ENCODE assay signal across 9 cellular contexts in the genomic region with DNA sequence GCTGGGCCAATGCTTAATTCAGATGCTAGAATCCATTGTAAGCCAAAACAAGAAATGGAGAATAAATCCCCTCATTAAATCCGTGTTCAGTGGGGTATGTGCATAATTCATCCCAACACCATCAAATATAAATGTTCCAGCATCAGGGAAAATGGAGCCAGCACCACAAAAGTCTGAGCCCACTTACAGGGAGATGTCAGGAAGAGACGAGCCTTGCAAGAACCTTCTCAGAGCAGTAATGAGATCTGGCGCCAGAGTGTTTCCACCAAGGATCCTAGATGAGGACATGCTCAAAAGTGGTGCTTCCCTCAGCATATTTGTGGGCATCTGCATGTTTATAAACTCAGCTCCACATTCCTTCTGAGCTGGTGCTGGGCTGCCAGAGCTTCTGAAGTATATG.
"Had no signal": no experiment of that assay in that cellular context is flagged by ENCODE, and none has a peak within 500 bp of the region (broad histone marks: within the 10 kb centered on the region; RNA-seq: fewer than 3 reads in every experiment).

No MANE protein-coding gene starts in this region.

- H3K9ac ChIP-seq: GM23248 had no signal

- H3K36me3 ChIP-seq: HAP-1 had no signal

- DNase-seq: GM23248, GOT3, H7, HFFc6, KBM-7 had no signal

- H3K27ac ChIP-seq: GM23248, HL-60 had no signal

- FAIRE-seq: HepG2 had no signal

- ATAC-seq: HCT116, HepG2 had no signal

- H3K9me3 ChIP-seq: HAP-1 had no signal

- H3K4me3 ChIP-seq: GM23248, HAP-1 had no signal
